Comparison of ENCODE assay signal across 1 cellular context in genomic region chr6:52284460-52285173, GRCh38.
TF ChIP-seq lines count a peak whose summit lies in the region.

Gene MCM3, minus strand, starts transcription at chr6:52284742. Its CDS starts 68 bp downstream, at chr6:52284674.

TF ChIP-seq in GM12878, 131 proteins besides CTCF, POLR2A, EP300 and RAD21 (continued from another document and continues in another):
- no peak for TF ChIP-seq REST (IDR thresholded peaks at IDR 0.05; ENCODE audit: low read depth, low read length)
- TF ChIP-seq TARDBP (IDR thresholded peaks at IDR 0.05; ENCODE audit: borderline replicate concordance) = 0 out of 2 replicates have a peak, but pooled peaks have one; percentile 2
- peak; percentile 98 for TF ChIP-seq PKNOX1 (IDR thresholded peaks at IDR 0.05)
- TF ChIP-seq PRDM15 (CRISPR knock-in tag; IDR thresholded peaks at IDR 0.05) = no peak
- TF ChIP-seq MTA2 (IDR thresholded peaks at IDR 0.05; ENCODE audit: low read depth) = no peak
- no peak for TF ChIP-seq WRNIP1 (IDR thresholded peaks at IDR 0.05; ENCODE audit: borderline replicate concordance, low read depth, low read length)
- TF ChIP-seq KLF5 (IDR thresholded peaks at IDR 0.05; ENCODE audit: partially characterized antibody) = peak; percentile 25
- TF ChIP-seq SREBF1 (IDR thresholded peaks at IDR 0.05; ENCODE audit: low read length) = peak; percentile 57; the same call in 1 of the 2 replicates
- TF ChIP-seq ELK1 (IDR thresholded peaks at IDR 0.05; ENCODE audit: low read depth, low read length) = peak; percentile 30; the same call in 1 of the 2 replicates
- peak; percentile 88 for TF ChIP-seq CREB1 (IDR thresholded peaks at IDR 0.05; ENCODE audit: low read depth)
- peak; percentile 57; the same call in 1 of the 2 replicates for TF ChIP-seq ATF7 (IDR thresholded peaks at IDR 0.05; ENCODE audit: low read depth)
- peak; percentile 73 for TF ChIP-seq MAX (IDR thresholded peaks at IDR 0.05; ENCODE audit: low read depth, low read length)
- TF ChIP-seq PML (IDR thresholded peaks at IDR 0.05; ENCODE audit: low read length) = peak; percentile 47; the same call in 1 of the 2 replicates
- no peak for TF ChIP-seq USF2 (IDR thresholded peaks at IDR 0.05; ENCODE audit: borderline replicate concordance, low read depth, low read length)
- no peak for TF ChIP-seq RBBP5 (conservative IDR thresholded peaks at IDR 0.05)
- TF ChIP-seq TCF3 (IDR thresholded peaks at IDR 0.05; ENCODE audit: borderline replicate concordance, insufficient read depth, low read depth, low read length) = no peak
- TF ChIP-seq DPF2 (IDR thresholded peaks at IDR 0.05) = 0 out of 2 replicates have a peak, but pooled peaks have one; percentile 39
- TF ChIP-seq NR2F1 (conservative IDR thresholded peaks at IDR 0.05) = peak; percentile 44; the same call in 1 of the 2 replicates
- no peak for TF ChIP-seq ZNF592 (IDR thresholded peaks at IDR 0.05)
- 0 out of 2 replicates have a peak, but pooled peaks have one; percentile 35 for TF ChIP-seq IRF4 (IDR thresholded peaks at IDR 0.05; ENCODE audit: low read depth, low read length)
- no peak for TF ChIP-seq ZNF207 (IDR thresholded peaks at IDR 0.05; ENCODE audit: borderline replicate concordance)
- no peak for TF ChIP-seq SMAD1 (IDR thresholded peaks at IDR 0.05; ENCODE audit: low read depth, partially characterized antibody)
- no peak for TF ChIP-seq ZNF24 (IDR thresholded peaks at IDR 0.05)
- peak; percentile 83 for TF ChIP-seq NR2C1 (IDR thresholded peaks at IDR 0.05)
- peak; percentile 14 for TF ChIP-seq NFIC (IDR thresholded peaks at IDR 0.05; ENCODE audit: low read depth, low read length)
- TF ChIP-seq NFYA (IDR thresholded peaks at IDR 0.05; ENCODE audit: borderline replicate concordance, low read depth, low read length) = no peak; the same call in 1 of the 2 replicates
- no peak for TF ChIP-seq MLLT1 (IDR thresholded peaks at IDR 0.05)
- no peak for TF ChIP-seq KDM1A (IDR thresholded peaks at IDR 0.05; ENCODE audit: borderline replicate concordance)
- 0 out of 2 replicates have a peak, but pooled peaks have one; percentile 3 for TF ChIP-seq MEF2A (IDR thresholded peaks at IDR 0.05; ENCODE audit: insufficient read depth, low read depth, low read length)
- peak; percentile 78 for TF ChIP-seq HDGF (IDR thresholded peaks at IDR 0.05)
- TF ChIP-seq BMI1 (IDR thresholded peaks at IDR 0.05; ENCODE audit: borderline replicate concordance) = no peak
- TF ChIP-seq TCF12 (IDR thresholded peaks at IDR 0.05; ENCODE audit: low read depth, low read length) = no peak; the same call in 1 of the 2 replicates
- TF ChIP-seq STAT3 (IDR thresholded peaks at IDR 0.05; ENCODE audit: low read depth, low read length) = no peak
- TF ChIP-seq SRF (IDR thresholded peaks at IDR 0.05; ENCODE audit: low read depth in 2 of 2, low read length in 2 of 2) = no peak
- no peak for TF ChIP-seq EZH2 (IDR thresholded peaks at IDR 0.05; ENCODE audit: borderline replicate concordance, control insufficient read depth, low read depth, low read length)
- no peak for TF ChIP-seq RAD51 (IDR thresholded peaks at IDR 0.05)
- TF ChIP-seq IRF3 (IDR thresholded peaks at IDR 0.05) = peak; percentile 71
- no peak for TF ChIP-seq ETV6 (conservative IDR thresholded peaks at IDR 0.05 in 1 of 2, IDR thresholded peaks at IDR 0.05 in 1 of 2; ENCODE audit: borderline replicate concordance in 1 of 2, low read depth in 1 of 2)
- TF ChIP-seq RFX5 (IDR thresholded peaks at IDR 0.05; ENCODE audit: low read depth, low read length) = peak; percentile 81
- TF ChIP-seq ZBTB33 (IDR thresholded peaks at IDR 0.05) = no peak
- TF ChIP-seq BACH1 (IDR thresholded peaks at IDR 0.05; ENCODE audit: borderline replicate concordance) = 0 out of 2 replicates have a peak, but pooled peaks have one; percentile 27
- no peak; the same call in 1 of the 2 replicates for TF ChIP-seq ESRRA (IDR thresholded peaks at IDR 0.05; ENCODE audit: low read length)
- no peak for TF ChIP-seq JUNB (IDR thresholded peaks at IDR 0.05)
